15 cellular contexts compared by ENCODE assay signal in genomic region chr1:40880813-40881549, GRCh38.
"Had no signal": no experiment of that assay in that cellular context is flagged by ENCODE, and none has a peak within 500 bp of the region (broad histone marks: within the 10 kb centered on the region; RNA-seq: fewer than 3 reads in every experiment).

No MANE protein-coding gene starts in this region.

- DNase-seq: activated CD4-positive, alpha-beta T cell treated with anti-CD3 and anti-CD28 coated beads, Interleukin-2, amount 10 ng/mL, durations not matched to agents 7 days and 5 days; activated CD8-positive, alpha-beta memory T cell treated with anti-CD3 and anti-CD28 coated beads, Interleukin-2, amount 50 U/mL, for 48 hours; activated naive CD8-positive, alpha-beta T cell treated with anti-CD3 and anti-CD28 coated beads, Interleukin-2, amount 10 ng/mL, durations not matched to agents 7 days and 5 days; brain microvascular endothelial cell; cortex of kidney; effector CD8-positive, alpha-beta T cell; islet precursor cell; left ventricle myocardium inferior; nephron progenitor cell; small intestine; stimulated activated naive CD8-positive, alpha-beta T cell treated with anti-CD3 and anti-CD28 coated beads, Interleukin-15, Interleukin-2, amounts not matched to agents 100 U/mL and 50 U/mL, for 24 hours; trophoblast cell had no signal

- H3K4me3 Mint-ChIP-seq: activated CD4-positive, alpha-beta T cell treated with anti-CD3 and anti-CD28 coated beads, Interleukin-2, amount 10 ng/mL, durations not matched to agents 7 days and 5 days; activated naive CD8-positive, alpha-beta T cell treated with anti-CD3 and anti-CD28 coated beads, Interleukin-2, amount 10 ng/mL, durations not matched to agents 7 days and 5 days; nephron progenitor cell; T-helper 2 cell treated with Interferon-gamma antibody and Interleukin-4, amounts not matched to agents 5 μg/mL and 100 μg/mL, for 36 hours had no signal

- H3K4me3 ChIP-seq: gastroesophageal sphincter, hepatocyte, left ventricle myocardium inferior had no signal

- H3K27ac Mint-ChIP-seq: activated CD4-positive, alpha-beta T cell treated with anti-CD3 and anti-CD28 coated beads, Interleukin-2, amount 10 ng/mL, durations not matched to agents 7 days and 5 days; activated naive CD8-positive, alpha-beta T cell treated with anti-CD3 and anti-CD28 coated beads, Interleukin-2, amount 10 ng/mL, durations not matched to agents 7 days and 5 days; nephron progenitor cell; T-helper 2 cell treated with Interferon-gamma antibody and Interleukin-4, amounts not matched to agents 5 μg/mL and 100 μg/mL, for 36 hours had no signal

- H3K36me3 Mint-ChIP-seq: activated naive CD8-positive, alpha-beta T cell treated with anti-CD3 and anti-CD28 coated beads, Interleukin-2, amount 10 ng/mL, durations not matched to agents 7 days and 5 days had no signal

- H3K27me3 ChIP-seq: brain microvascular endothelial cell had no signal

- H3K36me3 ChIP-seq: brain microvascular endothelial cell, gastroesophageal sphincter, left ventricle myocardium inferior had no signal

- ATAC-seq: gastroesophageal sphincter; stimulated activated naive CD8-positive, alpha-beta T cell treated with anti-CD3 and anti-CD28 coated beads, Interleukin-15, Interleukin-2, amounts not matched to agents 100 U/mL and 50 U/mL, for 24 hours had no signal

- FAIRE-seq: small intestine had no signal

- H3K27ac ChIP-seq: brain microvascular endothelial cell, gastroesophageal sphincter, hepatocyte, left ventricle myocardium inferior had no signal
